In genomic region chr1:42740756-42741580, GRCh38 we compare ENCODE assay signal across 1 cellular context.
TF ChIP-seq lines count a peak whose summit lies in the region.

No MANE protein-coding gene starts in this region.

TF ChIP-seq in HepG2, 621 proteins besides CTCF, POLR2A, EP300 and RAD21 (continues in another document):
- TF ChIP-seq ATAD3A (CRISPR knock-in tag; IDR thresholded peaks at IDR 0.05) (no peak), SMARCE1 (IDR thresholded peaks at IDR 0.05; ENCODE audit: borderline replicate concordance) (no peak), SATB2 (CRISPR knock-in tag; IDR thresholded peaks at IDR 0.05) (no peak), JARID2 (CRISPR knock-in tag; IDR thresholded peaks at IDR 0.05; ENCODE audit: insufficient replicate concordance) (no peak), ZSCAN31 (CRISPR knock-in tag; IDR thresholded peaks at IDR 0.05; ENCODE audit: low read depth) (no peak), BRF2 (CRISPR knock-in tag; IDR thresholded peaks at IDR 0.05) (no peak), ZNF614 (CRISPR knock-in tag; IDR thresholded peaks at IDR 0.05; ENCODE audit: borderline replicate concordance) (no peak), ZNF207 (IDR thresholded peaks at IDR 0.05; ENCODE audit: borderline replicate concordance) (no peak), ETV5 (CRISPR knock-in tag; IDR thresholded peaks at IDR 0.05; ENCODE audit: borderline replicate concordance) (no peak), ZFP36 (IDR thresholded peaks at IDR 0.05; ENCODE audit: borderline replicate concordance, low read depth, low read length, partially characterized antibody) (no peak), TEAD3 (CRISPR knock-in tag; optimal IDR thresholded peaks at IDR 0.05; ENCODE audit: borderline replicate concordance) (peak; percentile 8), ZNF562 (CRISPR knock-in tag; IDR thresholded peaks at IDR 0.05; ENCODE audit: borderline replicate concordance) (no peak), SIX4 (CRISPR knock-in tag; IDR thresholded peaks at IDR 0.05) (no peak), KLF16 (CRISPR knock-in tag; IDR thresholded peaks at IDR 0.05) (no peak), HMGA1 (CRISPR knock-in tag; conservative IDR thresholded peaks at IDR 0.05) (no peak), ZNF557 (CRISPR knock-in tag; IDR thresholded peaks at IDR 0.05) (no peak), ISL2 (CRISPR knock-in tag; IDR thresholded peaks at IDR 0.05) (no peak), SOX5 (CRISPR knock-in tag; IDR thresholded peaks at IDR 0.05; ENCODE audit: borderline replicate concordance) (0 out of 2 replicates have a peak, but pooled peaks have one; percentile 16), MED8 (CRISPR knock-in tag; IDR thresholded peaks at IDR 0.05; ENCODE audit: insufficient replicate concordance) (no peak), ZNF644 (CRISPR knock-in tag; IDR thresholded peaks at IDR 0.05; ENCODE audit: low read depth) (no peak), ZBTB7A (CRISPR knock-in tag; IDR thresholded peaks at IDR 0.05) (peak; percentile 33; the same call in 1 of the 2 replicates), TSC22D2 (CRISPR knock-in tag; IDR thresholded peaks at IDR 0.05; ENCODE audit: borderline replicate concordance) (no peak), ZNF841 (CRISPR knock-in tag; IDR thresholded peaks at IDR 0.05; ENCODE audit: borderline replicate concordance) (no peak), YY1 (IDR thresholded peaks at IDR 0.05; ENCODE audit: insufficient read depth, insufficient replicate concordance, low read depth, low read length) (no peak), ZNF235 (CRISPR knock-in tag; IDR thresholded peaks at IDR 0.05; ENCODE audit: borderline replicate concordance) (no peak), KLF11 (CRISPR knock-in tag; IDR thresholded peaks at IDR 0.05) (no peak), MIER2 (CRISPR knock-in tag; IDR thresholded peaks at IDR 0.05) (no peak), ZNF781 (CRISPR knock-in tag; IDR thresholded peaks at IDR 0.05; ENCODE audit: borderline replicate concordance, not compliant biosample characterization) (no peak), ZNF780A (CRISPR knock-in tag; IDR thresholded peaks at IDR 0.05) (no peak), PRPF4 (IDR thresholded peaks at IDR 0.05; ENCODE audit: low read depth, low read length, poor library complexity, severe bottlenecking) (no peak), AFF4 (CRISPR knock-in tag; IDR thresholded peaks at IDR 0.05) (no peak), HNRNPL (IDR thresholded peaks at IDR 0.05; ENCODE audit: low read depth, low read length) (peak; percentile 92), CENPX (CRISPR knock-in tag; IDR thresholded peaks at IDR 0.05) (no peak), ARNTL (CRISPR knock-in tag; IDR thresholded peaks at IDR 0.05) (no peak)
- TF ChIP-seq, protein P1, sequence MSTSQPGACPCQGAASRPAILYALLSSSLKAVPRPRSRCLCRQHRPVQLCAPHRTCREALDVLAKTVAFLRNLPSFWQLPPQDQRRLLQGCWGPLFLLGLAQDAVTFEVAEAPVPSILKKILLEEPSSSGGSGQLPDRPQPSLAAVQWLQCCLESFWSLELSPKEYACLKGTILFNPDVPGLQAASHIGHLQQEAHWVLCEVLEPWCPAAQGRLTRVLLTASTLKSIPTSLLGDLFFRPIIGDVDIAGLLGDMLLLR (CRISPR knock-in tag; IDR thresholded peaks at IDR 0.05), result no peak
- TF ChIP-seq, protein P2, sequence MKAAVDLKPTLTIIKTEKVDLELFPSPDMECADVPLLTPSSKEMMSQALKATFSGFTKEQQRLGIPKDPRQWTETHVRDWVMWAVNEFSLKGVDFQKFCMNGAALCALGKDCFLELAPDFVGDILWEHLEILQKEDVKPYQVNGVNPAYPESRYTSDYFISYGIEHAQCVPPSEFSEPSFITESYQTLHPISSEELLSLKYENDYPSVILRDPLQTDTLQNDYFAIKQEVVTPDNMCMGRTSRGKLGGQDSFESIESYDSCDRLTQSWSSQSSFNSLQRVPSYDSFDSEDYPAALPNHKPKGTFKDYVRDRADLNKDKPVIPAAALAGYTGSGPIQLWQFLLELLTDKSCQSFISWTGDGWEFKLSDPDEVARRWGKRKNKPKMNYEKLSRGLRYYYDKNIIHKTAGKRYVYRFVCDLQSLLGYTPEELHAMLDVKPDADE (CRISPR knock-in tag; IDR thresholded peaks at IDR 0.05), result no peak
- TF ChIP-seq, protein P3, sequence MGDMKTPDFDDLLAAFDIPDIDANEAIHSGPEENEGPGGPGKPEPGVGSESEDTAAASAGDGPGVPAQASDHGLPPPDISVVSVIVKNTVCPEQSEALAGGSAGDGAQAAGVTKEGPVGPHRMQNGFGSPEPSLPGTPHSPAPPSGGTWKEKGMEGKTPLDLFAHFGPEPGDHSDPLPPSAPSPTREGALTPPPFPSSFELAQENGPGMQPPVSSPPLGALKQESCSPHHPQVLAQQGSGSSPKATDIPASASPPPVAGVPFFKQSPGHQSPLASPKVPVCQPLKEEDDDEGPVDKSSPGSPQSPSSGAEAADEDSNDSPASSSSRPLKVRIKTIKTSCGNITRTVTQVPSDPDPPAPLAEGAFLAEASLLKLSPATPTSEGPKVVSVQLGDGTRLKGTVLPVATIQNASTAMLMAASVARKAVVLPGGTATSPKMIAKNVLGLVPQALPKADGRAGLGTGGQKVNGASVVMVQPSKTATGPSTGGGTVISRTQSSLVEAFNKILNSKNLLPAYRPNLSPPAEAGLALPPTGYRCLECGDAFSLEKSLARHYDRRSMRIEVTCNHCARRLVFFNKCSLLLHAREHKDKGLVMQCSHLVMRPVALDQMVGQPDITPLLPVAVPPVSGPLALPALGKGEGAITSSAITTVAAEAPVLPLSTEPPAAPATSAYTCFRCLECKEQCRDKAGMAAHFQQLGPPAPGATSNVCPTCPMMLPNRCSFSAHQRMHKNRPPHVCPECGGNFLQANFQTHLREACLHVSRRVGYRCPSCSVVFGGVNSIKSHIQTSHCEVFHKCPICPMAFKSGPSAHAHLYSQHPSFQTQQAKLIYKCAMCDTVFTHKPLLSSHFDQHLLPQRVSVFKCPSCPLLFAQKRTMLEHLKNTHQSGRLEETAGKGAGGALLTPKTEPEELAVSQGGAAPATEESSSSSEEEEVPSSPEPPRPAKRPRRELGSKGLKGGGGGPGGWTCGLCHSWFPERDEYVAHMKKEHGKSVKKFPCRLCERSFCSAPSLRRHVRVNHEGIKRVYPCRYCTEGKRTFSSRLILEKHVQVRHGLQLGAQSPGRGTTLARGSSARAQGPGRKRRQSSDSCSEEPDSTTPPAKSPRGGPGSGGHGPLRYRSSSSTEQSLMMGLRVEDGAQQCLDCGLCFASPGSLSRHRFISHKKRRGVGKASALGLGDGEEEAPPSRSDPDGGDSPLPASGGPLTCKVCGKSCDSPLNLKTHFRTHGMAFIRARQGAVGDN (CRISPR knock-in tag; IDR thresholded peaks at IDR 0.05), result peak; percentile 60
- TF ChIP-seq, protein P4, sequence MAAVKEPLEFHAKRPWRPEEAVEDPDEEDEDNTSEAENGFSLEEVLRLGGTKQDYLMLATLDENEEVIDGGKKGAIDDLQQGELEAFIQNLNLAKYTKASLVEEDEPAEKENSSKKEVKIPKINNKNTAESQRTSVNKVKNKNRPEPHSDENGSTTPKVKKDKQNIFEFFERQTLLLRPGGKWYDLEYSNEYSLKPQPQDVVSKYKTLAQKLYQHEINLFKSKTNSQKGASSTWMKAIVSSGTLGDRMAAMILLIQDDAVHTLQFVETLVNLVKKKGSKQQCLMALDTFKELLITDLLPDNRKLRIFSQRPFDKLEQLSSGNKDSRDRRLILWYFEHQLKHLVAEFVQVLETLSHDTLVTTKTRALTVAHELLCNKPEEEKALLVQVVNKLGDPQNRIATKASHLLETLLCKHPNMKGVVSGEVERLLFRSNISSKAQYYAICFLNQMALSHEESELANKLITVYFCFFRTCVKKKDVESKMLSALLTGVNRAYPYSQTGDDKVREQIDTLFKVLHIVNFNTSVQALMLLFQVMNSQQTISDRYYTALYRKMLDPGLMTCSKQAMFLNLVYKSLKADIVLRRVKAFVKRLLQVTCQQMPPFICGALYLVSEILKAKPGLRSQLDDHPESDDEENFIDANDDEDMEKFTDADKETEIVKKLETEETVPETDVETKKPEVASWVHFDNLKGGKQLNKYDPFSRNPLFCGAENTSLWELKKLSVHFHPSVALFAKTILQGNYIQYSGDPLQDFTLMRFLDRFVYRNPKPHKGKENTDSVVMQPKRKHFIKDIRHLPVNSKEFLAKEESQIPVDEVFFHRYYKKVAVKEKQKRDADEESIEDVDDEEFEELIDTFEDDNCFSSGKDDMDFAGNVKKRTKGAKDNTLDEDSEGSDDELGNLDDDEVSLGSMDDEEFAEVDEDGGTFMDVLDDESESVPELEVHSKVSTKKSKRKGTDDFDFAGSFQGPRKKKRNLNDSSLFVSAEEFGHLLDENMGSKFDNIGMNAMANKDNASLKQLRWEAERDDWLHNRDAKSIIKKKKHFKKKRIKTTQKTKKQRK (IDR thresholded peaks at IDR 0.05; ENCODE audit: low read length), result no peak
- TF ChIP-seq, protein P5, sequence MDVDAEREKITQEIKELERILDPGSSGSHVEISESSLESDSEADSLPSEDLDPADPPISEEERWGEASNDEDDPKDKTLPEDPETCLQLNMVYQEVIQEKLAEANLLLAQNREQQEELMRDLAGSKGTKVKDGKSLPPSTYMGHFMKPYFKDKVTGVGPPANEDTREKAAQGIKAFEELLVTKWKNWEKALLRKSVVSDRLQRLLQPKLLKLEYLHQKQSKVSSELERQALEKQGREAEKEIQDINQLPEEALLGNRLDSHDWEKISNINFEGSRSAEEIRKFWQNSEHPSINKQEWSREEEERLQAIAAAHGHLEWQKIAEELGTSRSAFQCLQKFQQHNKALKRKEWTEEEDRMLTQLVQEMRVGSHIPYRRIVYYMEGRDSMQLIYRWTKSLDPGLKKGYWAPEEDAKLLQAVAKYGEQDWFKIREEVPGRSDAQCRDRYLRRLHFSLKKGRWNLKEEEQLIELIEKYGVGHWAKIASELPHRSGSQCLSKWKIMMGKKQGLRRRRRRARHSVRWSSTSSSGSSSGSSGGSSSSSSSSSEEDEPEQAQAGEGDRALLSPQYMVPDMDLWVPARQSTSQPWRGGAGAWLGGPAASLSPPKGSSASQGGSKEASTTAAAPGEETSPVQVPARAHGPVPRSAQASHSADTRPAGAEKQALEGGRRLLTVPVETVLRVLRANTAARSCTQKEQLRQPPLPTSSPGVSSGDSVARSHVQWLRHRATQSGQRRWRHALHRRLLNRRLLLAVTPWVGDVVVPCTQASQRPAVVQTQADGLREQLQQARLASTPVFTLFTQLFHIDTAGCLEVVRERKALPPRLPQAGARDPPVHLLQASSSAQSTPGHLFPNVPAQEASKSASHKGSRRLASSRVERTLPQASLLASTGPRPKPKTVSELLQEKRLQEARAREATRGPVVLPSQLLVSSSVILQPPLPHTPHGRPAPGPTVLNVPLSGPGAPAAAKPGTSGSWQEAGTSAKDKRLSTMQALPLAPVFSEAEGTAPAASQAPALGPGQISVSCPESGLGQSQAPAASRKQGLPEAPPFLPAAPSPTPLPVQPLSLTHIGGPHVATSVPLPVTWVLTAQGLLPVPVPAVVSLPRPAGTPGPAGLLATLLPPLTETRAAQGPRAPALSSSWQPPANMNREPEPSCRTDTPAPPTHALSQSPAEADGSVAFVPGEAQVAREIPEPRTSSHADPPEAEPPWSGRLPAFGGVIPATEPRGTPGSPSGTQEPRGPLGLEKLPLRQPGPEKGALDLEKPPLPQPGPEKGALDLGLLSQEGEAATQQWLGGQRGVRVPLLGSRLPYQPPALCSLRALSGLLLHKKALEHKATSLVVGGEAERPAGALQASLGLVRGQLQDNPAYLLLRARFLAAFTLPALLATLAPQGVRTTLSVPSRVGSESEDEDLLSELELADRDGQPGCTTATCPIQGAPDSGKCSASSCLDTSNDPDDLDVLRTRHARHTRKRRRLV (CRISPR knock-in tag; IDR thresholded peaks at IDR 0.05), result no peak
- TF ChIP-seq, protein P6, sequence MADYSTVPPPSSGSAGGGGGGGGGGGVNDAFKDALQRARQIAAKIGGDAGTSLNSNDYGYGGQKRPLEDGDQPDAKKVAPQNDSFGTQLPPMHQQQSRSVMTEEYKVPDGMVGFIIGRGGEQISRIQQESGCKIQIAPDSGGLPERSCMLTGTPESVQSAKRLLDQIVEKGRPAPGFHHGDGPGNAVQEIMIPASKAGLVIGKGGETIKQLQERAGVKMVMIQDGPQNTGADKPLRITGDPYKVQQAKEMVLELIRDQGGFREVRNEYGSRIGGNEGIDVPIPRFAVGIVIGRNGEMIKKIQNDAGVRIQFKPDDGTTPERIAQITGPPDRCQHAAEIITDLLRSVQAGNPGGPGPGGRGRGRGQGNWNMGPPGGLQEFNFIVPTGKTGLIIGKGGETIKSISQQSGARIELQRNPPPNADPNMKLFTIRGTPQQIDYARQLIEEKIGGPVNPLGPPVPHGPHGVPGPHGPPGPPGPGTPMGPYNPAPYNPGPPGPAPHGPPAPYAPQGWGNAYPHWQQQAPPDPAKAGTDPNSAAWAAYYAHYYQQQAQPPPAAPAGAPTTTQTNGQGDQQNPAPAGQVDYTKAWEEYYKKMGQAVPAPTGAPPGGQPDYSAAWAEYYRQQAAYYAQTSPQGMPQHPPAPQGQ (CRISPR knock-in tag; IDR thresholded peaks at IDR 0.05; ENCODE audit: borderline replicate concordance), result no peak
- TF ChIP-seq, protein P7, sequence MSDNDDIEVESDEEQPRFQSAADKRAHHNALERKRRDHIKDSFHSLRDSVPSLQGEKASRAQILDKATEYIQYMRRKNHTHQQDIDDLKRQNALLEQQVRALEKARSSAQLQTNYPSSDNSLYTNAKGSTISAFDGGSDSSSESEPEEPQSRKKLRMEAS (IDR thresholded peaks at IDR 0.05), result peak; percentile 66; the same call in 1 of the 2 replicates
